ENCODE assay signal across 1 cellular context in the genomic region with DNA sequence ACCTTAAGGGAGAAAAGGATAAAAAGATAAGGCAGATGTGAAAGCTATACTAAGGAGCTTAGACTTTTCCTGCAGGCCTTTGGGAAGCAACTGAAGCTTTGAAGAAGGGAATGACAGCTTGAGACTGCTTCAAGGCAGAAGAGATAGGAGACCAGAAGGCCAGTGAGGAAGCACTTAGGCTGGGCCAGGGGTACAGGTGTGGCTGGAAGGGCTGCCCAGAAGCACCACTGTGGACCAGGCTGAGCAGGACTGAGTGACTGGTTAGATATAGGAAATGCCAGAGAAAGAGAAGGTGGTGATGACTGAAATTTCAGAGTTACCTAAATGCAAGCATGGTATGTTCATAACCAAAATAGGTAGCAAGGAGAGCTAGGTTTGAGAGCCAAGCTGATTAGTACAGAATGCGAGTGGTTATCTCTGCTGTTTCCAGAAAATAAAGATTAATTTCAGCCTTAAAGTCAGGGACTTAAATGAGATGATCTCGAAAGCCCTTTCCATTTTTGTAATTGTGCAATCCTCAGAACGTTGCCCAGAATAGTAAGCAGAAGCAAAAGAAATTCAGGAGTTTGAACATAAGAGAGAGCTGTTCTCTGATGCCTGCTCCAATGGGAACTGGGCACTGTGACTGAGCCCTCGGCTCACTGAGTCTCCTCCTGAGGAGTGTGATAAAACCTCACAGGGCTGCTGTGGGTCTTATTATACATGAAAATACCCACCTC.
TF ChIP-seq lines count a peak whose summit lies in the region.

No MANE protein-coding gene starts in this region.

TF ChIP-seq in HCT116, 20 proteins besides CTCF, POLR2A, EP300 and RAD21 (continued from another document):
- TF ChIP-seq REST (IDR thresholded peaks at IDR 0.05; ENCODE audit: low read depth): no peak
- no peak for TF ChIP-seq SRF (IDR thresholded peaks at IDR 0.05; ENCODE audit: low read depth)
- TF ChIP-seq TCF7L2 (IDR thresholded peaks at IDR 0.05; ENCODE audit: borderline replicate concordance, extremely low read depth, insufficient read depth, insufficient read length): no peak
- no peak for TF ChIP-seq EZH2 (IDR thresholded peaks at IDR 0.05)
- TF ChIP-seq POLR2AphosphoS5 (IDR thresholded peaks at IDR 0.05; ENCODE audit: low read depth, low read length): no peak
- no peak for TF ChIP-seq SIN3A (IDR thresholded peaks at IDR 0.05; ENCODE audit: low read depth)
- no peak for TF ChIP-seq SP1 (IDR thresholded peaks at IDR 0.05; ENCODE audit: low read depth)
- no peak for TF ChIP-seq EZH2phosphoT487 (IDR thresholded peaks at IDR 0.05; ENCODE audit: borderline replicate concordance)
- TF ChIP-seq, protein P1, sequence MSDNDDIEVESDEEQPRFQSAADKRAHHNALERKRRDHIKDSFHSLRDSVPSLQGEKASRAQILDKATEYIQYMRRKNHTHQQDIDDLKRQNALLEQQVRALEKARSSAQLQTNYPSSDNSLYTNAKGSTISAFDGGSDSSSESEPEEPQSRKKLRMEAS (IDR thresholded peaks at IDR 0.05): no peak
